28 cellular contexts compared by ENCODE assay signal in the genomic region with DNA sequence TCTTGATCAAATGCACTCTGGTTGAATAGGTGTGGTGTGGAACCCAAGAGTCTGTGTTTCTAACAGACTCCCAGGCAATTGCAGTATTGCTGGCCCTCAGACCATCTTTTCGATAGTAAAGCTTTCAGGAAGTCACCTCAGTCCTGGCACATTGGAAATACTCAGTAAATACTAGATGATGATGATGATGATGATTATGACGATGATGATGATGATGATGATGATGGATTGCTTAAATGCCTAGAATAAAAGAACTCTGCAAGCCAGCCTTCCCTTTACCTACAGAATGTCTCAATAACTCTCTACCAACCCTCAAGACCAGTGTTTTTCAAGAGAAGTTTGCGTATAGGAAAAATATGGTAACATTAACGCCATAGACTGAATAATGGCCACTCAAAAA.
"Had no signal": no experiment of that assay in that cellular context is flagged by ENCODE, and none has a peak within 500 bp of the region (broad histone marks: within the 10 kb centered on the region; RNA-seq: fewer than 3 reads in every experiment).

No MANE protein-coding gene starts in this region.

- H3K27ac Mint-ChIP-seq: stimulated activated effector memory CD8-positive, alpha-beta T cell treated with anti-CD3 and anti-CD28 coated beads, Interleukin-12 subunit alpha, Interleukin-12 subunit beta, amount 100 ng/mL, for 72 hours; stimulated activated memory B cell treated with anti-CD40 and anti-IgM and Interleukin-4, amounts not matched to agents 10 μg/mL and 1 μg/mL and 100 μg/mL, for 72 hours; stimulated activated naive B cell treated with anti-CD40 and anti-IgM and Interleukin-4, amounts not matched to agents 10 μg/mL and 1 μg/mL and 100 μg/mL, for 72 hours; stimulated activated naive CD8-positive, alpha-beta T cell treated with anti-CD3 and anti-CD28 coated beads, Interleukin-15, amount 100 ng/mL, for 72 hours; stimulated activated naive CD8-positive, alpha-beta T cell treated with anti-CD3 and anti-CD28 coated beads, Interleukin-15, Interleukin-2, amounts not matched to agents 100 ng/mL and 50 ng/mL, for 24 hours; type B pancreatic cell had no signal

- H3K36me3 ChIP-seq: stomach, suprapubic skin, thoracic aorta, thyroid gland, tibial artery, tibial nerve, transverse colon, upper lobe of left lung, upper lobe of right lung, uterus, vagina had no signal

- H3K4me1 ChIP-seq: stomach, suprapubic skin, testis, thyroid gland, tibial artery, tibial nerve, transverse colon, upper lobe of left lung, upper lobe of right lung, uterus, vagina had no signal

- H3K9me3 Mint-ChIP-seq: type B pancreatic cell had no signal

- H3K27ac ChIP-seq: stomach, suprapubic skin, testis, thoracic aorta, thyroid gland, tibial artery, tibial nerve, transverse colon, upper lobe of left lung, upper lobe of right lung, uterus, vagina had no signal

- H3K9me3 ChIP-seq: stomach, testis, thoracic aorta, thyroid gland, tibial artery, tibial nerve, transverse colon, upper lobe of left lung, upper lobe of right lung, uterus, vagina had no signal

- ATAC-seq: stimulated activated effector memory CD8-positive, alpha-beta T cell treated with anti-CD3 and anti-CD28 coated beads, Interleukin-12 subunit alpha, Interleukin-12 subunit beta, amount 100 ng/mL, for 72 hours; stimulated activated memory B cell treated with anti-CD40 and anti-IgM and Interleukin-4, amounts not matched to agents 10 μg/mL and 1 μg/mL and 100 μg/mL, for 72 hours; stimulated activated naive B cell treated with anti-CD40 and anti-IgM and Interleukin-4, amounts not matched to agents 10 μg/mL and 1 μg/mL and 100 μg/mL, for 72 hours; stimulated activated naive CD8-positive, alpha-beta T cell treated with anti-CD3 and anti-CD28 coated beads, Interleukin-15, amount 100 ng/mL, for 72 hours; stimulated activated naive CD8-positive, alpha-beta T cell treated with anti-CD3 and anti-CD28 coated beads, Interleukin-15, Interleukin-2, amounts not matched to agents 100 U/mL and 50 U/mL, for 24 hours; upper lobe of right lung had no signal

- H3K4me3 Mint-ChIP-seq: stimulated activated effector memory CD8-positive, alpha-beta T cell treated with anti-CD3 and anti-CD28 coated beads, Interleukin-12 subunit alpha, Interleukin-12 subunit beta, amount 100 ng/mL, for 72 hours; stimulated activated memory B cell treated with anti-CD40 and anti-IgM and Interleukin-4, amounts not matched to agents 10 μg/mL and 1 μg/mL and 100 μg/mL, for 72 hours; stimulated activated naive B cell treated with anti-CD40 and anti-IgM and Interleukin-4, amounts not matched to agents 10 μg/mL and 1 μg/mL and 100 μg/mL, for 72 hours; stimulated activated naive CD8-positive, alpha-beta T cell treated with anti-CD3 and anti-CD28 coated beads, Interleukin-15, amount 100 ng/mL, for 72 hours; stimulated activated naive CD8-positive, alpha-beta T cell treated with anti-CD3 and anti-CD28 coated beads, Interleukin-15, Interleukin-2, amounts not matched to agents 100 ng/mL and 50 ng/mL, for 24 hours; type B pancreatic cell had no signal

- H3K4me1 Mint-ChIP-seq: stimulated activated effector memory CD8-positive, alpha-beta T cell treated with anti-CD3 and anti-CD28 coated beads, Interleukin-12 subunit alpha, Interleukin-12 subunit beta, amount 100 ng/mL, for 72 hours; stimulated activated memory B cell treated with anti-CD40 and anti-IgM and Interleukin-4, amounts not matched to agents 10 μg/mL and 1 μg/mL and 100 μg/mL, for 72 hours; stimulated activated naive B cell treated with anti-CD40 and anti-IgM and Interleukin-4, amounts not matched to agents 10 μg/mL and 1 μg/mL and 100 μg/mL, for 72 hours; stimulated activated naive CD8-positive, alpha-beta T cell treated with anti-CD3 and anti-CD28 coated beads, Interleukin-15, amount 100 ng/mL, for 72 hours had no signal

- H3K27me3 Mint-ChIP-seq: stimulated activated memory B cell treated with anti-CD40 and anti-IgM and Interleukin-4, amounts not matched to agents 10 μg/mL and 1 μg/mL and 100 μg/mL, for 72 hours; stimulated activated naive B cell treated with anti-CD40 and anti-IgM and Interleukin-4, amounts not matched to agents 10 μg/mL and 1 μg/mL and 100 μg/mL, for 72 hours; stimulated activated naive CD8-positive, alpha-beta T cell treated with anti-CD3 and anti-CD28 coated beads, Interleukin-15, amount 100 ng/mL, for 72 hours; stimulated activated naive CD8-positive, alpha-beta T cell treated with anti-CD3 and anti-CD28 coated beads, Interleukin-15, Interleukin-2, amounts not matched to agents 100 ng/mL and 50 ng/mL, for 24 hours; type B pancreatic cell had no signal

- H3K27me3 ChIP-seq: stomach, suprapubic skin, testis, thyroid gland, tibial artery, tibial nerve, transverse colon, upper lobe of left lung, upper lobe of right lung, uterus, vagina had no signal

- H3K36me3 Mint-ChIP-seq: stimulated activated effector memory CD8-positive, alpha-beta T cell treated with anti-CD3 and anti-CD28 coated beads, Interleukin-12 subunit alpha, Interleukin-12 subunit beta, amount 100 ng/mL, for 72 hours; stimulated activated memory B cell treated with anti-CD40 and anti-IgM and Interleukin-4, amounts not matched to agents 10 μg/mL and 1 μg/mL and 100 μg/mL, for 72 hours; stimulated activated naive B cell treated with anti-CD40 and anti-IgM and Interleukin-4, amounts not matched to agents 10 μg/mL and 1 μg/mL and 100 μg/mL, for 72 hours; type B pancreatic cell had no signal

- H3K4me3 ChIP-seq: stomach, suprapubic skin, testis, thoracic aorta, thyroid gland, tibial artery, tibial nerve, transverse colon, upper lobe of left lung, upper lobe of right lung, uterus, vagina had no signal

- DNase-seq: stimulated activated CD4-positive, alpha-beta T cell treated with anti-CD3 and anti-CD28 coated beads, Interleukin-2, amount 100 ng/mL, for 48 hours; stimulated activated CD4-positive, alpha-beta T cell treated with anti-CD3 and anti-CD28 coated beads, Interleukin-4, amount 100 ng/mL, for 1 hour; stimulated activated CD4-positive, alpha-beta T cell treated with anti-CD3 and anti-CD28 coated beads, Interleukin-4, amount 100 ng/mL, for 24 hours; stimulated activated CD4-positive, alpha-beta T cell treated with anti-CD3 and anti-CD28 coated beads, Interleukin-4, amount 100 ng/mL, for 4 hours; stimulated activated CD8-positive, alpha-beta memory T cell treated with anti-CD3 and anti-CD28 coated beads, Interleukin-4, amount 100 ng/mL, for 48 hours; stimulated activated naive B cell treated with anti-CD40 and anti-IgM and Interleukin-4, amounts not matched to agents 10 μg/mL and 1 μg/mL and 100 μg/mL, for 72 hours; stimulated activated naive CD4-positive, alpha-beta T cell; stimulated activated naive CD4-positive, alpha-beta T cell treated with Interleukin-2 at 50 U/mL for 16 hours; stimulated activated naive CD8-positive, alpha-beta T cell treated with anti-CD3 and anti-CD28 coated beads, Interleukin-15, amount 100 ng/mL, for 72 hours; stimulated activated naive CD8-positive, alpha-beta T cell treated with anti-CD3 and anti-CD28 coated beads, Interleukin-15, Interleukin-2, amounts not matched to agents 100 U/mL and 50 U/mL, for 24 hours; stomach; substantia nigra; testis; thyroid gland; tibial artery; transverse colon; trophoblast cell; upper lobe of left lung; upper lobe of right lung; uterus had no signal
